Comparison of ENCODE assay signal across 28 cellular contexts in genomic region chr9:28423255-28423654, GRCh38.
"Had no signal": no experiment of that assay in that cellular context is flagged by ENCODE, and none has a peak within 500 bp of the region (broad histone marks: within the 10 kb centered on the region; RNA-seq: fewer than 3 reads in every experiment).

No MANE protein-coding gene starts in this region.

- H3K4me1 ChIP-seq: neural progenitor cell, parathyroid adenoma, psoas muscle, right lobe of liver, sigmoid colon, spleen, suprapubic skin, testis, tibial artery, transverse colon, upper lobe of right lung, uterus had no signal

- H3K36me3 ChIP-seq: neural progenitor cell, ovary, right lobe of liver, sigmoid colon, spleen, suprapubic skin, tibial artery, transverse colon, upper lobe of right lung, uterus had no signal

- DNase-seq: natural killer cell; occipital lobe; ovary; posterior cingulate gyrus; psoas muscle; right cardiac atrium; right lobe of liver; sigmoid colon; spleen; stimulated activated CD4-positive, alpha-beta T cell treated with anti-CD3 and anti-CD28 coated beads, Interleukin-12 subunit alpha, Interleukin-12 subunit beta, amount 100 ng/mL, for 4 hours; stimulated activated CD4-positive, alpha-beta T cell treated with anti-CD3 and anti-CD28 coated beads, Interleukin-1b, Interleukin-23, amount 100 ng/mL, for 48 hours; stimulated activated CD4-positive, alpha-beta T cell treated with anti-CD3 and anti-CD28 coated beads, Interleukin-4, amount 100 ng/mL, for 1 hour; stimulated activated CD4-positive, alpha-beta T cell treated with anti-CD3 and anti-CD28 coated beads, Interleukin-4, amount 100 ng/mL, for 4 hours; stimulated activated CD8-positive, alpha-beta memory T cell treated with anti-CD3 and anti-CD28 coated beads, Interleukin-4, amount 100 ng/mL, for 48 hours; stimulated activated naive CD4-positive, alpha-beta T cell; stimulated activated naive CD8-positive, alpha-beta T cell treated with anti-CD3 and anti-CD28 coated beads, Interleukin-15, amount 100 ng/mL, for 72 hours; stimulated activated naive CD8-positive, alpha-beta T cell treated with anti-CD3 and anti-CD28 coated beads, Interleukin-15, Interleukin-2, amounts not matched to agents 100 U/mL and 50 U/mL, for 24 hours; substantia nigra; testis; tibial artery; transverse colon; upper lobe of right lung; uterus had no signal

- ATAC-seq: natural killer cell; psoas muscle; right cardiac atrium; right lobe of liver; stimulated activated memory B cell treated with anti-CD40 and anti-IgM and Interleukin-4, amounts not matched to agents 10 μg/mL and 1 μg/mL and 100 μg/mL, for 72 hours; stimulated activated naive CD8-positive, alpha-beta T cell treated with anti-CD3 and anti-CD28 coated beads, Interleukin-15, amount 100 ng/mL, for 72 hours; stimulated activated naive CD8-positive, alpha-beta T cell treated with anti-CD3 and anti-CD28 coated beads, Interleukin-15, Interleukin-2, amounts not matched to agents 100 U/mL and 50 U/mL, for 24 hours; upper lobe of right lung had no signal

- H3K9me3 ChIP-seq: ovary, psoas muscle, right lobe of liver, sigmoid colon, spleen, suprapubic skin, testis, tibial artery, transverse colon, upper lobe of right lung, uterus had no signal

- H3K27me3 ChIP-seq: neural progenitor cell, ovary, right lobe of liver, sigmoid colon, spleen, suprapubic skin, testis, tibial artery, transverse colon, upper lobe of right lung, uterus had no signal

- H3K4me3 ChIP-seq: neural progenitor cell, ovary, psoas muscle, right lobe of liver, sigmoid colon, smooth muscle cell, spleen, suprapubic skin, testis, tibial artery, transverse colon, upper lobe of right lung, uterus had no signal

- H3K27ac ChIP-seq: neural progenitor cell, ovary, parathyroid adenoma, psoas muscle, right lobe of liver, sigmoid colon, spleen, suprapubic skin, testis, tibial artery, transverse colon, upper lobe of right lung, uterus had no signal
